ENCODE assay signal across 28 cellular contexts in genomic region chr1:36382231-36382630, GRCh38. TPM values are rescaled to one million over a fixed set of nuclear protein-coding genes. Genes with fewer than 3 reads are reported as not detected.
A peak's percentile ranks its signal among the peaks of the same experiment; 100 is the strongest.
DNase-seq lines count a peak whose midpoint lies in the region; ATAC-seq and TF ChIP-seq lines count a peak whose summit lies in the region.
"Had no signal": no experiment of that assay in that cellular context is flagged by ENCODE, and none has a peak within 500 bp of the region (broad histone marks: within the 10 kb centered on the region; RNA-seq: fewer than 3 reads in every experiment).

No MANE protein-coding gene starts in this region.

- H3K4me1 ChIP-seq in MM.1S (ENCODE audit: low read length), result peaks cover 15% of the 10 kb centered on the region

- H3K4me2 ChIP-seq in MM.1S (ENCODE audit: low read depth, low read length), result no peak overlapping the region
- H3K4me2 ChIP-seq: neural progenitor cell had no signal

- no peak overlapping the region for H3K4me3 ChIP-seq in MM.1S (ENCODE audit: low read length)
- H3K4me3 ChIP-seq: heart right ventricle, neural progenitor cell, SJSA1 had no signal

- no peaks in the 10 kb centered on the region for H3K9me2 ChIP-seq in MM.1S (replicated peaks; ENCODE audit: insufficient read depth, low read length)

- H3K27ac ChIP-seq in MM.1S (ENCODE audit: low read length), result no peak overlapping the region
- H3K27ac ChIP-seq: neural progenitor cell, SJSA1, VCaP had no signal

- H3K27me3 ChIP-seq in MM.1S (replicated peaks; ENCODE audit: insufficient read depth, low read length), result no peaks in the 10 kb centered on the region
- H3K27me3 ChIP-seq: heart right ventricle, neural progenitor cell, SJSA1 had no signal

- no peaks in the 10 kb centered on the region for H3K9me3 Mint-ChIP-seq in activated naive CD4-positive, alpha-beta T cell treated with anti-CD3 and anti-CD28 coated beads, Interleukin-2, amount 50 U/mL, for 72 hours
- no peaks in the 10 kb centered on the region for H3K9me3 Mint-ChIP-seq in activated T-helper 17 cell treated with anti-CD3 and anti-CD28 coated beads, Interleukin-2, amount 50 U/mL, for 72 hours
- no peaks in the 10 kb centered on the region for H3K9me3 Mint-ChIP-seq in natural killer cell treated with Interleukin-12 subunit alpha and Interleukin-12 subunit beta and Interleukin-15 and Interleukin-18, amount 100 ng/mL, for 72 hours
- no peaks in the 10 kb centered on the region for H3K9me3 Mint-ChIP-seq in type B pancreatic cell
- H3K9me3 Mint-ChIP-seq: neural progenitor cell; stimulated activated naive CD8-positive, alpha-beta T cell treated with anti-CD3 and anti-CD28 coated beads, Interleukin-15, Interleukin-2, amounts not matched to agents 100 ng/mL and 50 ng/mL, for 24 hours; T-helper 2 cell treated with Interferon-gamma antibody and Interleukin-4, amounts not matched to agents 5 μg/mL and 100 μg/mL, for 36 hours had no signal

- H3K27me3 Mint-ChIP-seq in activated T-helper 17 cell treated with anti-CD3 and anti-CD28 coated beads, Interleukin-2, amount 50 U/mL, for 72 hours, result no peaks in the 10 kb centered on the region
- H3K27me3 Mint-ChIP-seq in natural killer cell treated with Interleukin-12 subunit alpha and Interleukin-12 subunit beta and Interleukin-15 and Interleukin-18, amount 100 ng/mL, for 72 hours, result no peaks in the 10 kb centered on the region
- no peaks in the 10 kb centered on the region for H3K27me3 Mint-ChIP-seq in type B pancreatic cell
- H3K27me3 Mint-ChIP-seq: progenitor cell of endocrine pancreas; stimulated activated naive CD8-positive, alpha-beta T cell treated with anti-CD3 and anti-CD28 coated beads, Interleukin-15, Interleukin-2, amounts not matched to agents 100 ng/mL and 50 ng/mL, for 24 hours had no signal

- peaks cover 0 to 7% of the 10 kb centered on the region in 2 donors for H3K36me3 Mint-ChIP-seq in activated naive CD4-positive, alpha-beta T cell treated with anti-CD3 and anti-CD28 coated beads, Interleukin-2, amount 50 U/mL, for 72 hours
- peaks cover 34% of the 10 kb centered on the region for H3K36me3 Mint-ChIP-seq in activated T-helper 17 cell treated with anti-CD3 and anti-CD28 coated beads, Interleukin-2, amount 50 U/mL, for 72 hours (ENCODE audit: low read depth)
- no peaks in the 10 kb centered on the region for H3K36me3 Mint-ChIP-seq in natural killer cell treated with Interleukin-12 subunit alpha and Interleukin-12 subunit beta and Interleukin-15 and Interleukin-18, amount 100 ng/mL, for 72 hours
- no peaks in the 10 kb centered on the region for H3K36me3 Mint-ChIP-seq in type B pancreatic cell

- peaks cover 40% of the 10 kb centered on the region for H3K4me1 Mint-ChIP-seq in activated T-helper 17 cell treated with anti-CD3 and anti-CD28 coated beads, Interleukin-2, amount 50 U/mL, for 72 hours
- peaks cover 66 to 77% of the 10 kb centered on the region in 2 donors for H3K4me1 Mint-ChIP-seq in natural killer cell treated with Interleukin-12 subunit alpha and Interleukin-12 subunit beta and Interleukin-15 and Interleukin-18, amount 100 ng/mL, for 72 hours (ENCODE audit: low read depth in 2 of 2)
- peaks cover 48% of the 10 kb centered on the region for H3K4me1 Mint-ChIP-seq in type B pancreatic cell (ENCODE audit: unreplicated experiment)

- H3K9ac ChIP-seq in MM.1S (ENCODE audit: low read length), result no peak overlapping the region
- H3K9ac ChIP-seq: neural progenitor cell had no signal

- peaks cover 23% of the 10 kb centered on the region for H3F3A ChIP-seq in MM.1S (ENCODE audit: insufficient read depth, low read length)

- peak overlapping the region; percentile 36 to 66 for H3K27ac Mint-ChIP-seq in activated naive CD4-positive, alpha-beta T cell treated with anti-CD3 and anti-CD28 coated beads, Interleukin-2, amount 50 U/mL, for 72 hours
- peak overlapping the region; percentile 92 for H3K27ac Mint-ChIP-seq in activated T-helper 17 cell treated with anti-CD3 and anti-CD28 coated beads, Interleukin-2, amount 50 U/mL, for 72 hours
- peak overlapping the region; percentile 79 to 80 for H3K27ac Mint-ChIP-seq in natural killer cell treated with Interleukin-12 subunit alpha and Interleukin-12 subunit beta and Interleukin-15 and Interleukin-18, amount 100 ng/mL, for 72 hours
- H3K27ac Mint-ChIP-seq in type B pancreatic cell, result peak overlapping the region; percentile 27
- H3K27ac Mint-ChIP-seq: neural progenitor cell; progenitor cell of endocrine pancreas; stimulated activated naive CD8-positive, alpha-beta T cell treated with anti-CD3 and anti-CD28 coated beads, Interleukin-15, Interleukin-2, amounts not matched to agents 100 ng/mL and 50 ng/mL, for 24 hours; T-helper 2 cell treated with Interferon-gamma antibody and Interleukin-4, amounts not matched to agents 5 μg/mL and 100 μg/mL, for 36 hours had no signal

- no peaks in the 10 kb centered on the region for H3K36me3 ChIP-seq in MM.1S (replicated peaks; ENCODE audit: insufficient read depth, low read length)
- H3K36me3 ChIP-seq: neural progenitor cell had no signal

- peaks cover 82% of the 10 kb centered on the region for H3K79me2 ChIP-seq in MM.1S (ENCODE audit: low read length)

- no peak for DNase-seq in activated naive CD4-positive, alpha-beta T cell treated with anti-CD3 and anti-CD28 coated beads, Interleukin-2, amount 50 U/mL, for 72 hours (ENCODE audit: low spot score in 2 of 2)
- no peak for DNase-seq in activated naive CD4-positive, alpha-beta T cell treated with anti-CD3 and anti-CD28 coated beads, Interleukin-2, amount 50 U/mL, for 16 hours
- no peak for DNase-seq in natural killer cell treated with Interleukin-12 subunit alpha and Interleukin-12 subunit beta and Interleukin-15 and Interleukin-18, amount 100 ng/mL, for 72 hours (ENCODE audit: low spot score)
- DNase-seq in type B pancreatic cell (ENCODE audit: extremely low spot score, unreplicated experiment) (no peak), MM.1S (no peak)
- DNase-seq: activated CD4-positive, alpha-beta T cell treated with anti-CD3 and anti-CD28 coated beads, Interleukin-2, amount 50 U/mL, for 1 hour; activated gamma-delta T cell; amygdala; DMS 273 treated with DMSO at 0.1 percent for 48 hours; H7; heart right ventricle; IMR-90; midbrain; NCI-H1436 treated with DMSO at 0.1 percent for 48 hours; NCI-H510A treated with DMSO at 0.1 percent for 48 hours; small intestine; trophoblast cell had no signal

- no peak for ATAC-seq in activated naive CD4-positive, alpha-beta T cell treated with anti-CD3 and anti-CD28 coated beads, Interleukin-2, amount 50 U/mL, for 72 hours
- no peak for ATAC-seq in activated T-helper 17 cell treated with anti-CD3 and anti-CD28 coated beads, Interleukin-2, amount 50 U/mL, for 72 hours (replicated peaks)
- no peak for ATAC-seq in natural killer cell treated with Interleukin-12 subunit alpha and Interleukin-12 subunit beta and Interleukin-15 and Interleukin-18, amount 100 ng/mL, for 72 hours
- ATAC-seq in HG02571 (IDR thresholded peaks at IDR 0.05; ENCODE audit: unreplicated experiment) (no peak), HG03095 (IDR thresholded peaks at IDR 0.05; ENCODE audit: unreplicated experiment) (no peak)
- ATAC-seq: heart right ventricle, left lobe of liver had no signal

- H2AFZ ChIP-seq in MM.1S (ENCODE audit: low read length), result no peak overlapping the region
- H2AFZ ChIP-seq: neural progenitor cell had no signal

- H3K9me3 ChIP-seq in MM.1S (replicated peaks; ENCODE audit: insufficient read depth, low read length), result no peaks in the 10 kb centered on the region
- H3K9me3 ChIP-seq: heart right ventricle, SJSA1 had no signal

- peak overlapping the region; percentile 1 for H3K4me3 Mint-ChIP-seq in activated T-helper 17 cell treated with anti-CD3 and anti-CD28 coated beads, Interleukin-2, amount 50 U/mL, for 72 hours
- H3K4me3 Mint-ChIP-seq in natural killer cell treated with Interleukin-12 subunit alpha and Interleukin-12 subunit beta and Interleukin-15 and Interleukin-18, amount 100 ng/mL, for 72 hours, result no peak overlapping the region
- H3K4me3 Mint-ChIP-seq in type B pancreatic cell, result no peak overlapping the region
- H3K4me3 Mint-ChIP-seq: CD14-positive monocyte; neural progenitor cell; stimulated activated naive CD8-positive, alpha-beta T cell treated with anti-CD3 and anti-CD28 coated beads, Interleukin-15, Interleukin-2, amounts not matched to agents 100 ng/mL and 50 ng/mL, for 24 hours; T-helper 2 cell treated with Interferon-gamma antibody and Interleukin-4, amounts not matched to agents 5 μg/mL and 100 μg/mL, for 36 hours had no signal

- no peaks in the 10 kb centered on the region for H4K20me1 ChIP-seq in MM.1S (ENCODE audit: insufficient read depth, low read length)

- TF ChIP-seq CTCF in type B pancreatic cell (conservative IDR thresholded peaks at IDR 0.05) (no peak), MM.1S (IDR thresholded peaks at IDR 0.05; ENCODE audit: low read length) (no peak)

RNA-seq across cellular contexts. Expression of gene STK40, which starts 3.5 kb away (rescaled TPM):
- total RNA-seq in activated naive CD4-positive, alpha-beta T cell treated with anti-CD3 and anti-CD28 coated beads, Interleukin-2, amount 50 U/mL, for 72 hours, result 10 to 100 TPM; 25.9 to 42.0 TPM
- total RNA-seq in activated T-helper 17 cell treated with anti-CD3 and anti-CD28 coated beads, Interleukin-2, amount 50 U/mL, for 72 hours, result 10 to 100 TPM; 44.1 to 56.8 TPM
- 10 to 100 TPM; 58.2 to 76.1 TPM for total RNA-seq in natural killer cell treated with Interleukin-12 subunit alpha and Interleukin-12 subunit beta and Interleukin-15 and Interleukin-18, amount 100 ng/mL, for 72 hours
- total RNA-seq in type B pancreatic cell (ENCODE audit: low replicate concordance), result 58.5 and 59.5 TPM in 2 replicates

RNA-seq across cellular contexts. Expression of gene LSM10, which starts 15.5 kb away (rescaled TPM):
- total RNA-seq in activated naive CD4-positive, alpha-beta T cell treated with anti-CD3 and anti-CD28 coated beads, Interleukin-2, amount 50 U/mL, for 72 hours, result 10 to 100 TPM; 34.3 to 34.6 TPM
- total RNA-seq in activated T-helper 17 cell treated with anti-CD3 and anti-CD28 coated beads, Interleukin-2, amount 50 U/mL, for 72 hours, result 10 to 100 TPM; 24.6 to 59.6 TPM
- 10 to 100 TPM; 56.6 to 58.1 TPM for total RNA-seq in natural killer cell treated with Interleukin-12 subunit alpha and Interleukin-12 subunit beta and Interleukin-15 and Interleukin-18, amount 100 ng/mL, for 72 hours
- total RNA-seq in type B pancreatic cell (ENCODE audit: low replicate concordance), result 32.3 and 36.4 TPM in 2 replicates

RNA-seq across cellular contexts. Expression of gene EVA1B, which starts 58.8 kb away (rescaled TPM):
- 1 to 10 TPM; 2.0 to 4.2 TPM for total RNA-seq in activated naive CD4-positive, alpha-beta T cell treated with anti-CD3 and anti-CD28 coated beads, Interleukin-2, amount 50 U/mL, for 72 hours
- total RNA-seq in activated T-helper 17 cell treated with anti-CD3 and anti-CD28 coated beads, Interleukin-2, amount 50 U/mL, for 72 hours, result 1 to 10 TPM; 2.5 to 5.6 TPM
- 1 to 10 TPM; 5.8 to 6.3 TPM for total RNA-seq in natural killer cell treated with Interleukin-12 subunit alpha and Interleukin-12 subunit beta and Interleukin-15 and Interleukin-18, amount 100 ng/mL, for 72 hours
- 23.3 and 39.5 TPM in 2 replicates for total RNA-seq in type B pancreatic cell (ENCODE audit: low replicate concordance)

Comparison
In these comparisons a context has a peak if more than half of its experiments do, and no peak if none do; other contexts are left out.
1. H3K27ac Mint-ChIP-seq: peak in every context shown above with its lines; median percentile 92 in activated T-helper 17 cell treated with anti-CD3 and anti-CD28 coated beads, Interleukin-2, amount 50 U/mL, for 72 hours; 80 in natural killer cell treated with Interleukin-12 subunit alpha and Interleukin-12 subunit beta and Interleukin-15 and Interleukin-18, amount 100 ng/mL, for 72 hours; 51 in activated naive CD4-positive, alpha-beta T cell treated with anti-CD3 and anti-CD28 coated beads, Interleukin-2, amount 50 U/mL, for 72 hours; 27 in type B pancreatic cell.